Comparison of ENCODE assay signal across 1 cellular context in genomic region chr17:31549121-31549524, GRCh38.
TF ChIP-seq lines count a peak whose summit lies in the region.

No MANE protein-coding gene starts in this region.

TF ChIP-seq in K562, 482 proteins besides CTCF, POLR2A, EP300 and RAD21 (continued from another document and continues in another):
- TF ChIP-seq TSHZ1 (CRISPR knock-in tag; IDR thresholded peaks at IDR 0.05): no peak
- TF ChIP-seq NFIX (CRISPR knock-in tag; IDR thresholded peaks at IDR 0.05; ENCODE audit: low read depth): no peak
- no peak for TF ChIP-seq PML (IDR thresholded peaks at IDR 0.05; ENCODE audit: low read length)
- TF ChIP-seq ZNF140 (CRISPR knock-in tag; IDR thresholded peaks at IDR 0.05): no peak
- no peak for TF ChIP-seq RBM14 (IDR thresholded peaks at IDR 0.05; ENCODE audit: borderline replicate concordance, insufficient read depth, low read depth, low read length)
- TF ChIP-seq CHD1 (IDR thresholded peaks at IDR 0.05; ENCODE audit: low read length): no peak
- no peak for TF ChIP-seq KDM5B (IDR thresholded peaks at IDR 0.05; ENCODE audit: insufficient replicate concordance, low read depth, low read length)
- no peak for TF ChIP-seq ZNF76 (CRISPR knock-in tag; IDR thresholded peaks at IDR 0.05; ENCODE audit: borderline replicate concordance)
- TF ChIP-seq NFE2 (IDR thresholded peaks at IDR 0.05; ENCODE audit: low read depth): no peak
- TF ChIP-seq SNRNP70 (optimal IDR thresholded peaks at IDR 0.05; ENCODE audit: low read depth, low read length): no peak
- TF ChIP-seq HNRNPH1 (optimal IDR thresholded peaks at IDR 0.05; ENCODE audit: low read depth, low read length): no peak
- TF ChIP-seq SMC3 (conservative IDR thresholded peaks at IDR 0.05; ENCODE audit: insufficient read depth, low read depth, low read length): no peak
- no peak for TF ChIP-seq CREB1 (IDR thresholded peaks at IDR 0.05)
- 0 out of 2 replicates have a peak, but pooled peaks have one; percentile 9 for TF ChIP-seq CREB1 (CRISPR knock-in tag; IDR thresholded peaks at IDR 0.05)
- TF ChIP-seq BRD9 (IDR thresholded peaks at IDR 0.05; ENCODE audit: low read depth, partially characterized antibody): no peak
- no peak for TF ChIP-seq ZNF512 (tag; IDR thresholded peaks at IDR 0.05)
- TF ChIP-seq BCL6 (CRISPR knock-in tag; IDR thresholded peaks at IDR 0.05): no peak
- no peak for TF ChIP-seq BDP1 (IDR thresholded peaks at IDR 0.05; ENCODE audit: insufficient read depth, insufficient read length)
- TF ChIP-seq GATAD2A (IDR thresholded peaks at IDR 0.05): no peak
- no peak for TF ChIP-seq CTCFL (IDR thresholded peaks at IDR 0.05; ENCODE audit: borderline replicate concordance, insufficient read depth, low read depth, low read length, poor library complexity, severe bottlenecking)
- no peak for TF ChIP-seq GABPB2 (CRISPR knock-in tag; conservative IDR thresholded peaks at IDR 0.05)
- no peak for TF ChIP-seq ZNF184 (CRISPR knock-in tag; IDR thresholded peaks at IDR 0.05)
- TF ChIP-seq ERF (CRISPR knock-in tag; IDR thresholded peaks at IDR 0.05): no peak
- TF ChIP-seq ARNT (IDR thresholded peaks at IDR 0.05): no peak
- no peak for TF ChIP-seq HNRNPL (IDR thresholded peaks at IDR 0.05; ENCODE audit: low read depth, low read length)
- TF ChIP-seq ZNF12 (CRISPR knock-in tag; IDR thresholded peaks at IDR 0.05): no peak
- no peak for TF ChIP-seq SIRT6 (IDR thresholded peaks at IDR 0.05; ENCODE audit: low read depth, low read length)
- TF ChIP-seq ZNF449 (CRISPR knock-in tag; IDR thresholded peaks at IDR 0.05): no peak
- no peak for TF ChIP-seq ZBTB5 (IDR thresholded peaks at IDR 0.05)
- no peak for TF ChIP-seq ZFPM2 (CRISPR knock-in tag; IDR thresholded peaks at IDR 0.05)
- TF ChIP-seq MYC (IDR thresholded peaks at IDR 0.05; ENCODE audit: low read depth, low read length): no peak
- no peak for TF ChIP-seq MYC (CRISPR knock-in tag; IDR thresholded peaks at IDR 0.05; ENCODE audit: borderline replicate concordance, low read depth)
- TF ChIP-seq WHSC1 (IDR thresholded peaks at IDR 0.05; ENCODE audit: low read length): no peak
- no peak for TF ChIP-seq ASH1L (IDR thresholded peaks at IDR 0.05; ENCODE audit: borderline replicate concordance, low read depth, partially characterized antibody)
- TF ChIP-seq PREB (CRISPR knock-in tag; IDR thresholded peaks at IDR 0.05): 0 out of 2 replicates have a peak, but pooled peaks have one; percentile 66
- TF ChIP-seq NCOR1 (IDR thresholded peaks at IDR 0.05): no peak
- peak; percentile 24; the same call in 1 of the 2 replicates for TF ChIP-seq TFAP4 (CRISPR knock-in tag; IDR thresholded peaks at IDR 0.05; ENCODE audit: borderline replicate concordance)
- no peak for TF ChIP-seq ARHGAP35 (IDR thresholded peaks at IDR 0.05; ENCODE audit: partially characterized antibody)
- TF ChIP-seq ATF6 (CRISPR knock-in tag; IDR thresholded peaks at IDR 0.05): no peak
- TF ChIP-seq ZFP36 (IDR thresholded peaks at IDR 0.05; ENCODE audit: low read depth, low read length, partially characterized antibody): no peak
- TF ChIP-seq E2F6 (IDR thresholded peaks at IDR 0.05; ENCODE audit: borderline replicate concordance in 1 of 2, extremely low read depth in 1 of 2, insufficient read depth in 1 of 2, insufficient read length in 1 of 2, low read depth in 1 of 2, low read length in 1 of 2, poor library complexity in 1 of 2, severe bottlenecking in 1 of 2): peak; percentile 32 to 63
- TF ChIP-seq ZNF551 (CRISPR knock-in tag; IDR thresholded peaks at IDR 0.05): no peak
- 0 out of 2 replicates have a peak, but pooled peaks have one; percentile 5 for TF ChIP-seq MTA3 (IDR thresholded peaks at IDR 0.05; ENCODE audit: borderline replicate concordance)
- no peak for TF ChIP-seq YBX1 (IDR thresholded peaks at IDR 0.05)
- no peak for TF ChIP-seq ETV5 (CRISPR knock-in tag; IDR thresholded peaks at IDR 0.05; ENCODE audit: low read depth)
- TF ChIP-seq HMGXB4 (CRISPR knock-in tag; IDR thresholded peaks at IDR 0.05): no peak
- TF ChIP-seq PHTF2 (CRISPR knock-in tag; IDR thresholded peaks at IDR 0.05): no peak
- TF ChIP-seq ZC3H11A (IDR thresholded peaks at IDR 0.05; ENCODE audit: low read depth, low read length): no peak
- TF ChIP-seq CREB5 (CRISPR knock-in tag; IDR thresholded peaks at IDR 0.05): no peak
